8 cellular contexts compared by ENCODE assay signal in the genomic region with DNA sequence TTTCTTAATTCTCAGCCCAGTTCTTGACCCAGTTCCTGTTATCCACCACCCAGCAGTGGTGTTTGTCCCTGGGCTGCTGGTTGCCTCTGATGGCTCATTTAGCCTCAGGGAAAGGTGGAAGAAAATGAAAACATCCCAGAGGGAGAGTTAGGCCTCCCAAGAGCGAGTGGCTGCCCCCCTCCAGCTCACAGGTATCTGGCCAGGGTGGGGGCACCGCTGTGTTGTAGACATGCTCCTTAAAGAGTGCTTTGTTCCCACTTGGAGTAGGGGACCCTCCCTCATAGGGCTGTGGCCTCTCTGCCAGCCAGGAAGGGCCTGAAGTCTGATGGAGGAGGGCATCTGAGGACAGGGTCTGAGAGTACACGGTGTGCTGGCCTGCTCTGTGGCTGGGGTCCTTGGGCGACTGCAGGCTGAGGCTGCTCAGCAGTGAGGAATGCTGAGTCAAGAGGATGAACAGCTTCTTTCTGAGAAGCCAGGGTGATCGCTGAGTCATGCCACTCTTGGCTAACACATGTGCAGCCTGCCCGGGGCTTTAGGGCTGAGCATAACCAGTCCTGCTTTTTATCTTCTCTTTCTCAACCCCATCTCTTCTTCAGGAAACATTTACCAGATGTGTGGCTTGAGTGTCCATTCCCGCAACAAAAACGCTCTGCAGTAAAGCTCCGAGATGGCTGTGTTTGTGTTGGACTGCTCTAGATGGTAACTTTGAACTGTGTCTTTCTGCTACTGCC.
A peak's percentile ranks its signal among the peaks of the same experiment; 100 is the strongest.
DNase-seq lines count a peak whose midpoint lies in the region; ATAC-seq and TF ChIP-seq lines count a peak whose summit lies in the region.

No MANE protein-coding gene starts in this region.

- BruUV-seq in IMR-90 (replicated peaks; lab: Mats Ljungman, UMichigan) = no TSS peak

- H2BK20ac ChIP-seq in IMR-90 (ENCODE audit: low read depth, low read length) = peak overlapping the region; percentile 99

- no peaks in the 10 kb centered on the region for H3K27me3 ChIP-seq in BJ (ENCODE audit: control insufficient read depth, insufficient read depth, low read length)
- H3K27me3 ChIP-seq in IMR-90 (ENCODE audit: control insufficient read depth, insufficient read depth, low read length) = no peaks in the 10 kb centered on the region
- H3K27me3 ChIP-seq in trophoblast cell (ENCODE audit: insufficient read depth, low read length) = no peaks in the 10 kb centered on the region

- H3K27ac Mint-ChIP-seq in activated CD4-positive, alpha-beta memory T cell treated with anti-CD3 and anti-CD28 coated beads, Interleukin-2, amount 10 ng/mL, durations not matched to agents 7 days and 5 days = peak overlapping the region; percentile 84

- H4K5ac ChIP-seq in IMR-90 (ENCODE audit: low read depth, low read length) = peak overlapping the region; percentile 96

- POLR2A ChIA-PET in BJ (lab: Charles Lee) (interaction anchor here (0.5 to 1.1 kb wide), 5 partner anchors 27 to 77 kb away, joined by 3 to 4 read pairs (median 3); no protein-coding TSS in a partner anchor), IMR-90 (lab: Charles Lee; ENCODE audit: unreplicated experiment) (interaction anchor here (0.5 to 1.6 kb wide), 6 partner anchors 9 to 78 kb away, joined by 3 to 10 read pairs (median 4); no protein-coding TSS in a partner anchor)
- POLR2A ChIA-PET in activated CD4-positive, alpha-beta memory T cell treated with anti-CD3 and anti-CD28 coated beads, Interleukin-2, amount 10 ng/mL, durations not matched to agents 7 days and 5 days (lab: Charles Lee) = interaction anchor here (0.8 to 1.3 kb wide), 4 partner anchors 16 to 165 kb away, joined by 3 to 6 read pairs (median 3); no protein-coding TSS in a partner anchor

- H3K79me2 ChIP-seq in trophoblast cell (ENCODE audit: control insufficient read depth, insufficient read depth, low read length, poor library complexity) = no peaks in the 10 kb centered on the region

- H3K9me1 ChIP-seq in IMR-90 (ENCODE audit: insufficient read depth, low read length) = peaks cover 17% of the 10 kb centered on the region

- H3K9me3 ChIP-seq in IMR-90 (ENCODE audit: control insufficient read depth, insufficient read depth, low read length) (peaks cover 4% of the 10 kb centered on the region), trophoblast cell (ENCODE audit: insufficient read depth, low read depth, low read length) (peaks cover 4% of the 10 kb centered on the region)

- DNase-seq in BJ (ENCODE audit: low read depth) = peak; percentile 95
- peak; percentile 99 for DNase-seq in IMR-90
- DNase-seq in activated CD4-positive, alpha-beta memory T cell treated with anti-CD3 and anti-CD28 coated beads, Interleukin-2, amount 10 ng/mL, durations not matched to agents 7 days and 5 days = peak; percentile 54
- DNase-seq in Right ventricle myocardium superior = peak; percentile 90
- peak; percentile 98 to 99 for DNase-seq in trophoblast cell

- peak overlapping the region; percentile 70 for H3K4me2 ChIP-seq in IMR-90 (ENCODE audit: low read depth, low read length)
- H3K4me2 ChIP-seq in trophoblast cell (ENCODE audit: low read length) = peak overlapping the region; percentile 22

- dilution Hi-C loops in IMR-90 (cut with HindIII; ENCODE audit: low sequenced_read_pairs, unreplicated experiment) = no loop called here

- H4K8ac ChIP-seq in IMR-90 (ENCODE audit: low read depth in 2 of 2, low read length in 2 of 2) = peak overlapping the region; percentile 82 to 98
- peak overlapping the region; percentile 49 for H4K8ac ChIP-seq in trophoblast cell (ENCODE audit: low read depth, low read length)

- H4K91ac ChIP-seq in IMR-90 (ENCODE audit: insufficient read depth, low read depth, low read length) (peak overlapping the region; percentile 99), trophoblast cell (ENCODE audit: low read depth, low read length) (peak overlapping the region; percentile 80)

- H3K27ac ChIP-seq in IMR-90 (ENCODE audit: insufficient read depth, low read length) (peak overlapping the region; percentile 98), trophoblast cell (ENCODE audit: low read depth, low read length) (peak overlapping the region; percentile 85)

- H3K4me1 ChIP-seq in IMR-90 (ENCODE audit: control insufficient read depth, insufficient read depth, low read length) (peaks cover 29% of the 10 kb centered on the region), trophoblast cell (ENCODE audit: control insufficient read depth in 1 of 2, insufficient read depth in 2 of 2, low read length in 2 of 2) (peaks cover 33% of the 10 kb centered on the region in 2 experiments)

- H3K56ac ChIP-seq in IMR-90 (ENCODE audit: extremely low read depth, insufficient read depth, low read length) = peak overlapping the region; percentile 100

- H3K4ac ChIP-seq in IMR-90 (ENCODE audit: low read depth, low read length) (peak overlapping the region; percentile 98), trophoblast cell (ENCODE audit: low read depth, low read length) (peak overlapping the region; percentile 18)

- H3K18ac ChIP-seq in IMR-90 (ENCODE audit: low read depth, low read length) = peak overlapping the region; percentile 95
- peak overlapping the region; percentile 35 for H3K18ac ChIP-seq in trophoblast cell (ENCODE audit: low read length)

- no peaks in the 10 kb centered on the region for H4K20me1 ChIP-seq in IMR-90 (ENCODE audit: insufficient read depth, low read length)

- intact Hi-C loops in IMR-90 (cut with micrococcal nuclease) = loop anchor here (1.0 to 2.0 kb wide), 3 partner anchors 44 to 77 kb away; no protein-coding TSS in a partner anchor
- intact Hi-C loops in Right ventricle myocardium superior (cut with DNase I) = no loop called here

- H2BK5ac ChIP-seq in IMR-90 (ENCODE audit: low read depth, low read length, poor library complexity, severe bottlenecking) (peak overlapping the region; percentile 97), trophoblast cell (ENCODE audit: low read depth, low read length, poor library complexity) (peak overlapping the region; percentile 71)

- H3K14ac ChIP-seq in IMR-90 (replicated peaks; ENCODE audit: low read depth, low read length) (peak overlapping the region; percentile 98), trophoblast cell (ENCODE audit: low read length) (peak overlapping the region; percentile 60)

- H3K4me3 ChIP-seq in BJ (ENCODE audit: low read depth, low read length) (no peak overlapping the region), IMR-90 (ENCODE audit: insufficient read depth, low read depth, low read length) (peak overlapping the region; percentile 14; the same call in 1 of the 2 replicates), trophoblast cell (ENCODE audit: low read depth, low read length) (no peak overlapping the region)

- peak; percentile 29; the same call in 1 of the 2 replicates for TF ChIP-seq RAD21 in IMR-90 (IDR thresholded peaks at IDR 0.05; ENCODE audit: low read length)

- H2AK9ac ChIP-seq in IMR-90 (replicated peaks; ENCODE audit: low read depth, low read length, poor library complexity) = peak overlapping the region; percentile 97

- H4K12ac ChIP-seq in trophoblast cell (ENCODE audit: low read depth, low read length) = no peak overlapping the region

- TF ChIP-seq CTCF in BJ (IDR thresholded peaks at IDR 0.05; ENCODE audit: insufficient read depth, low read depth, low read length) (no peak), IMR-90 (conservative IDR thresholded peaks at IDR 0.05; ENCODE audit: low read depth, low read length) (no peak)

- peak overlapping the region; percentile 92 for H2AFZ ChIP-seq in IMR-90 (replicated peaks; ENCODE audit: low read length, poor library complexity)
- peak overlapping the region; percentile 14 for H2AFZ ChIP-seq in trophoblast cell (ENCODE audit: insufficient read depth, low read length, poor library complexity)

- peak overlapping the region; percentile 39 for H2BK12ac ChIP-seq in trophoblast cell (ENCODE audit: low read length)

- no peaks in the 10 kb centered on the region for H3K27me3 Mint-ChIP-seq in activated CD4-positive, alpha-beta memory T cell treated with anti-CD3 and anti-CD28 coated beads, Interleukin-2, amount 10 ng/mL, durations not matched to agents 7 days and 5 days

- H2BK120ac ChIP-seq in IMR-90 (ENCODE audit: low read depth, low read length) = peak overlapping the region; percentile 100
- peak overlapping the region; percentile 63 for H2BK120ac ChIP-seq in trophoblast cell (ENCODE audit: insufficient read depth, low read length, poor library complexity)

- H3K36me3 Mint-ChIP-seq in activated CD4-positive, alpha-beta memory T cell treated with anti-CD3 and anti-CD28 coated beads, Interleukin-2, amount 10 ng/mL, durations not matched to agents 7 days and 5 days (ENCODE audit: low read depth) = peaks cover 8% of the 10 kb centered on the region

- H3K23ac ChIP-seq in IMR-90 (ENCODE audit: low read depth, low read length) (peak overlapping the region; percentile 94), trophoblast cell (ENCODE audit: low read length) (no peak overlapping the region)

- peak overlapping the region; percentile 99 for H2AK5ac ChIP-seq in IMR-90 (ENCODE audit: low read depth, low read length)
- peak overlapping the region; percentile 14 for H2AK5ac ChIP-seq in trophoblast cell (ENCODE audit: low read length)

- in situ Hi-C loops in IMR-90 (cut with MboI; ENCODE audit: low sequenced_read_pairs) = no loop called here

- H2BK15ac ChIP-seq in IMR-90 (ENCODE audit: low read depth, low read length) = peak overlapping the region; percentile 99

- WGBS in IMR-90 (ENCODE audit: extremely low coverage in 2 of 2, insufficient read length in 1 of 2), 2 experiments = 0% methylated on average over 1 of the region's 9 CpGs; no CpG with 5 or more reads in 1 of the 2 experiments
- no CpG with 5 or more reads among the region's 9 CpGs for WGBS in trophoblast cell (ENCODE audit: extremely low coverage, insufficient coverage, insufficient read length)

- H3K9ac ChIP-seq in IMR-90 (ENCODE audit: low read depth, low read length) = peak overlapping the region; percentile 90
- H3K9ac ChIP-seq in trophoblast cell (ENCODE audit: low read length) = no peak overlapping the region

- no peaks in the 10 kb centered on the region for H3K36me3 ChIP-seq in BJ (ENCODE audit: control insufficient read depth, insufficient read depth, low read length)
- H3K36me3 ChIP-seq in IMR-90 (ENCODE audit: control insufficient read depth, insufficient read depth, low read length) = no peaks in the 10 kb centered on the region
- H3K36me3 ChIP-seq in trophoblast cell (ENCODE audit: control insufficient read depth in 1 of 2, insufficient read depth in 2 of 2, low read length in 2 of 2) = no peaks in the 10 kb centered on the region

- TF ChIP-seq POLR2A in IMR-90 (IDR thresholded peaks at IDR 0.05; ENCODE audit: low read depth, low read length) = peak; percentile 47; the same call in 1 of the 2 replicates

- CTCF ChIA-PET in BJ (lab: Yijun Ruan, JAX) (interaction anchor here (0.7 to 2.8 kb wide), 9 partner anchors 10 to 181 kb away, joined by 3 to 12 read pairs (median 3); no protein-coding TSS in a partner anchor), IMR-90 (lab: Yijun Ruan, JAX) (interaction anchor here (1.5 kb wide), 1 partner anchor 177 kb away, joined by 6 read pairs; no protein-coding TSS in a partner anchor)
- CTCF ChIA-PET in activated CD4-positive, alpha-beta memory T cell treated with anti-CD3 and anti-CD28 coated beads, Interleukin-2, amount 10 ng/mL, durations not matched to agents 7 days and 5 days (lab: Charles Lee) = interaction anchor here (1.3 to 1.6 kb wide), 2 partner anchors 102 to 177 kb away, joined by 3 to 6 read pairs; no protein-coding TSS in a partner anchor

- H3K4me1 Mint-ChIP-seq in activated CD4-positive, alpha-beta memory T cell treated with anti-CD3 and anti-CD28 coated beads, Interleukin-2, amount 10 ng/mL, durations not matched to agents 7 days and 5 days = peaks cover 39% of the 10 kb centered on the region

- peaks cover 0 to 8% of the 10 kb centered on the region in 2 experiments; a peak in 2 of 4 replicates for H3K79me1 ChIP-seq in IMR-90 (ENCODE audit: low read depth in 1 of 2, low read length in 2 of 2)
- peaks cover 35% of the 10 kb centered on the region for H3K79me1 ChIP-seq in trophoblast cell (ENCODE audit: low read length)

- peaks cover 7% of the 10 kb centered on the region for H3K9me3 Mint-ChIP-seq in activated CD4-positive, alpha-beta memory T cell treated with anti-CD3 and anti-CD28 coated beads, Interleukin-2, amount 10 ng/mL, durations not matched to agents 7 days and 5 days

- ATAC-seq in IMR-90 (ENCODE audit: low read depth) (peak; percentile 89), Right ventricle myocardium superior (ENCODE audit: poor library complexity) (peak; percentile 90), GM21737 (IDR thresholded peaks at IDR 0.05; ENCODE audit: unreplicated experiment) (no peak), GM21390 (IDR thresholded peaks at IDR 0.05; ENCODE audit: unreplicated experiment) (no peak), HG02981 (IDR thresholded peaks at IDR 0.05; ENCODE audit: unreplicated experiment) (no peak)

- no peak overlapping the region for H3K4me3 Mint-ChIP-seq in activated CD4-positive, alpha-beta memory T cell treated with anti-CD3 and anti-CD28 coated beads, Interleukin-2, amount 10 ng/mL, durations not matched to agents 7 days and 5 days

Comparison
In these comparisons a context has a peak if more than half of its experiments do, and no peak if none do; other contexts are left out.
1. ATAC-seq: peak in IMR-90 (single experiment) and Right ventricle myocardium superior (single experiment); none in GM21737 (single experiment), GM21390 (single experiment) and HG02981 (single experiment).
2. Peak in every context shown above with its lines, with median percentiles within 50 percentile points of each other: DNase-seq.